24 cellular contexts compared by ENCODE assay signal in genomic region chr1:106621853-106622252, GRCh38.
DNase-seq lines count a peak whose midpoint lies in the region; TF ChIP-seq lines count a peak whose summit lies in the region.
"Had no signal": no experiment of that assay in that cellular context is flagged by ENCODE, and none has a peak within 500 bp of the region (broad histone marks: within the 10 kb centered on the region; RNA-seq: fewer than 3 reads in every experiment).

No MANE protein-coding gene starts in this region.

- TF ChIP-seq CTCF in retinal pigment epithelial cell (conservative IDR thresholded peaks at IDR 0.05; ENCODE audit: low read depth, low read length) (no peak), coronary artery (IDR thresholded peaks at IDR 0.05) (no peak)

- no peak overlapping the region for H3K27ac ChIP-seq in coronary artery
- H3K27ac ChIP-seq: BLaER1 treated with 17β-estradiol and CSF1 and Interleukin-3, amounts not matched to agents 10 nM and 100 nM; neural progenitor cell; Peyer's patch; sigmoid colon; SJCRH30; suprapubic skin had no signal

- H3K4me3 ChIP-seq in retinal pigment epithelial cell (ENCODE audit: low read length), result no peak overlapping the region
- H3K4me3 ChIP-seq in coronary artery, result no peak overlapping the region
- H3K4me3 ChIP-seq: BLaER1 treated with 17β-estradiol and CSF1 and Interleukin-3, amounts not matched to agents 10 nM and 100 nM; neural progenitor cell; Peyer's patch; sigmoid colon; SJCRH30; suprapubic skin had no signal

- peak; percentile 13 for DNase-seq in NCI-H748 (lab: John Stamatoyannopoulos, UW; ENCODE audit: unreplicated experiment)
- no peak for DNase-seq in NCI-H748 treated with DMSO at 0.1 percent for 48 hours (lab: John Stamatoyannopoulos, UW)
- peak; percentile 93 for DNase-seq in NCI-H1105 treated with DMSO at 0.1 percent for 48 hours (lab: John Stamatoyannopoulos, UW)
- DNase-seq in SHP77 treated with DMSO at 0.1 percent for 48 hours (lab: John Stamatoyannopoulos, UW), result peak; percentile 82
- DNase-seq in retinal pigment epithelial cell (ENCODE audit: low read depth), result peak; percentile 77
- DNase-seq in coronary artery (ENCODE audit: low spot score), result no peak
- DNase-seq in MV-4-11 (lab: John Stamatoyannopoulos, UW), result no peak
- DNase-seq in occipital lobe (lab: John Stamatoyannopoulos, UW), result no peak
- DNase-seq: activated CD4-positive, alpha-beta T cell treated with anti-CD3 and anti-CD28 coated beads, Interleukin-2, amount 50 U/mL, for 48 hours; activated CD4-positive, CD25-positive, alpha-beta regulatory T cell; activated CD8-positive, alpha-beta memory T cell treated with anti-CD3 and anti-CD28 coated beads, Interleukin-2, amount 50 U/mL, for 4 hours; amygdala; effector memory CD4-positive, alpha-beta T cell; foreskin melanocyte; left colon; NCI-H187 treated with DMSO at 0.1 percent for 48 hours; Peyer's patch; posterior cingulate gyrus; sigmoid colon; SJCRH30; stimulated activated CD4-positive, alpha-beta T cell treated with anti-CD3 and anti-CD28 coated beads, Interleukin-4, amount 100 ng/mL, for 24 hours had no signal

Comparison
In these comparisons a context has a peak if more than half of its experiments do, and no peak if none do; other contexts are left out.
1. DNase-seq: peak in NCI-H748 (single experiment), NCI-H1105 treated with DMSO at 0.1 percent for 48 hours (single experiment), SHP77 treated with DMSO at 0.1 percent for 48 hours (single experiment) and retinal pigment epithelial cell (single experiment); none in NCI-H748 treated with DMSO at 0.1 percent for 48 hours (single experiment), coronary artery (single experiment), MV-4-11 (single experiment) and occipital lobe (single experiment).